ENCODE assay signal across 9 cellular contexts in genomic region chr19:42423462-42424344, GRCh38. TPM values are rescaled to one million over a fixed set of nuclear protein-coding genes. Genes with fewer than 3 reads are reported as not detected.
DNase-seq lines count a peak whose midpoint lies in the region; ATAC-seq and TF ChIP-seq lines count a peak whose summit lies in the region.
"Had no signal": no experiment of that assay in that cellular context is flagged by ENCODE, and none has a peak within 500 bp of the region (broad histone marks: within the 10 kb centered on the region; RNA-seq: fewer than 3 reads in every experiment).

No MANE protein-coding gene starts in this region.

- H3K4me3 Mint-ChIP-seq in dendritic cell treated with granulocyte-macrophage colony-stimulating factor and Interleukin-4, amounts not matched to agents 40 ng/mL and 50 ng/mL, for 4 days: peak overlapping the region; percentile 77

- H3K9me3 Mint-ChIP-seq in dendritic cell treated with granulocyte-macrophage colony-stimulating factor and Interleukin-4, amounts not matched to agents 40 ng/mL and 50 ng/mL, for 4 days: no peaks in the 10 kb centered on the region

- no peaks in the 10 kb centered on the region for H3K36me3 Mint-ChIP-seq in dendritic cell treated with granulocyte-macrophage colony-stimulating factor and Interleukin-4, amounts not matched to agents 40 ng/mL and 50 ng/mL, for 4 days (ENCODE audit: low read depth)

- no peak overlapping the region for H3K27ac Mint-ChIP-seq in dendritic cell treated with granulocyte-macrophage colony-stimulating factor and Interleukin-4, amounts not matched to agents 40 ng/mL and 50 ng/mL, for 4 days

- ATAC-seq in HG03060 (IDR thresholded peaks at IDR 0.05; ENCODE audit: low read depth, unreplicated experiment) (peak; percentile 71), left lung (peak; percentile 95)

- no peaks in the 10 kb centered on the region for H3K9me3 ChIP-seq in left lung

- TF ChIP-seq CTCF in left lung (IDR thresholded peaks at IDR 0.05): no peak

- H3K36me3 ChIP-seq in left lung: no peaks in the 10 kb centered on the region

- peaks cover 0 to 27% of the 10 kb centered on the region in 2 donors for H3K27me3 ChIP-seq in left lung

- peaks cover 32% of the 10 kb centered on the region for H3K4me1 Mint-ChIP-seq in dendritic cell treated with granulocyte-macrophage colony-stimulating factor and Interleukin-4, amounts not matched to agents 40 ng/mL and 50 ng/mL, for 4 days (ENCODE audit: low read depth)

- H3K4me1 ChIP-seq in left lung: peaks cover 11 to 42% of the 10 kb centered on the region in 2 donors

- peak; percentile 88 for DNase-seq in NK-92 treated with Interleukin-12 subunit alpha and Interleukin-12 subunit beta, amount 100 ng/mL, for 24 hours (lab: John Stamatoyannopoulos, UW)
- DNase-seq in NK-92 (lab: John Stamatoyannopoulos, UW; ENCODE audit: unreplicated experiment) (no peak), NCI-H2227 treated with DMSO at 0.1 percent for 48 hours (lab: John Stamatoyannopoulos, UW) (peak; percentile 100), left lung (peak; percentile 87 to 92)
- DNase-seq in activated CD4-positive, alpha-beta T cell treated with anti-CD3 and anti-CD28 coated beads, Interleukin-2, amount 50 U/mL, for 1 hour: peak; percentile 92
- peak; percentile 94 for DNase-seq in stimulated activated CD4-positive, alpha-beta T cell treated with anti-CD3 and anti-CD28 coated beads, Interleukin-1b, Interleukin-23, amount 100 ng/mL, for 48 hours

- H3K4me3 ChIP-seq in left lung: peak overlapping the region; percentile 51 to 66

- peak overlapping the region; percentile 34 to 42 for H3K27ac ChIP-seq in left lung
- H3K27ac ChIP-seq: C4-2B had no signal

- peaks cover 77% of the 10 kb centered on the region for H3K27me3 Mint-ChIP-seq in dendritic cell treated with granulocyte-macrophage colony-stimulating factor and Interleukin-4, amounts not matched to agents 40 ng/mL and 50 ng/mL, for 4 days

- intact Hi-C loops in dendritic cell treated with granulocyte-macrophage colony-stimulating factor and Interleukin-4, amounts not matched to agents 40 ng/mL and 50 ng/mL, for 4 days (cut with micrococcal nuclease): no loop called here
- intact Hi-C loops in left lung (cut with DNase I): no loop called here

RNA-seq across cellular contexts. Expression of gene LIPE, which starts 3.5 kb away (rescaled TPM):
- 1 to 10 TPM; 4.0 to 5.9 TPM for total RNA-seq in left lung

RNA-seq across cellular contexts. Expression of gene CXCL17, which starts 19.0 kb away (rescaled TPM):
- total RNA-seq in left lung: 100 to 1,000 TPM; 162 to 257 TPM

RNA-seq across cellular contexts. Expression of gene CNFN, which starts 33.6 kb away (rescaled TPM):
- 1 to 10 TPM; 1.2 to 3.2 TPM for total RNA-seq in left lung
